19 cellular contexts compared by ENCODE assay signal in genomic region chr2:28557389-28558119, GRCh38.
DNase-seq lines count a peak whose midpoint lies in the region; TF ChIP-seq lines count a peak whose summit lies in the region.
"Had no signal": no experiment of that assay in that cellular context is flagged by ENCODE, and none has a peak within 500 bp of the region (broad histone marks: within the 10 kb centered on the region; RNA-seq: fewer than 3 reads in every experiment).

No MANE protein-coding gene starts in this region.

- intact Hi-C loops in sigmoid colon (cut with DNase I), result no loop called here

- no peak overlapping the region for H3K4me3 ChIP-seq in fibroblast of pulmonary artery (replicated peaks; ENCODE audit: low read depth, low read length)
- H3K4me3 ChIP-seq in neural progenitor cell, result no peak overlapping the region
- H3K4me3 ChIP-seq in sigmoid colon, result no peak overlapping the region
- H3K4me3 ChIP-seq: GM23248 had no signal

- no peaks in the 10 kb centered on the region for H3K79me2 ChIP-seq in neural progenitor cell (ENCODE audit: low read depth)

- DNase-seq in NCI-H2227 (lab: John Stamatoyannopoulos, UW; ENCODE audit: unreplicated experiment), result peak; percentile 23
- DNase-seq in NCI-H2227 treated with DMSO at 0.1 percent for 48 hours (lab: John Stamatoyannopoulos, UW), result no peak
- DNase-seq in NOMO-1 treated with DMSO at 0.1 percent for 48 hours (lab: John Stamatoyannopoulos, UW; ENCODE audit: unreplicated experiment), result peak; percentile 25
- peak; percentile 51 for DNase-seq in fibroblast of pulmonary artery (ENCODE audit: low read depth)
- no peak for DNase-seq in neural progenitor cell (ENCODE audit: low spot score)
- DNase-seq in activated CD8-positive, alpha-beta memory T cell treated with anti-CD3 and anti-CD28 coated beads for 24 hours, result no peak
- DNase-seq in activated CD4-positive, alpha-beta T cell treated with anti-CD3 and anti-CD28 coated beads for 48 hours, result no peak
- no peak for DNase-seq in sigmoid colon
- DNase-seq: CD8-positive, alpha-beta T cell; DMS79; GM23248; HCEC 1CT; NCI-H1048; NCI-H1436 treated with DMSO at 0.1 percent for 48 hours; NCI-H2029 treated with DMSO at 0.1 percent for 48 hours; NCI-H524; SHP77 had no signal

- no peak overlapping the region for H2AFZ ChIP-seq in neural progenitor cell (replicated peaks)
- H2AFZ ChIP-seq: GM23248 had no signal

- H3K27me3 ChIP-seq in neural progenitor cell, result no peaks in the 10 kb centered on the region
- H3K27me3 ChIP-seq in sigmoid colon, result no peaks in the 10 kb centered on the region

- H3K4me1 Mint-ChIP-seq in neural progenitor cell, result peaks cover 10% of the 10 kb centered on the region

- TF ChIP-seq CTCF in fibroblast of pulmonary artery (IDR thresholded peaks at IDR 0.05; ENCODE audit: low read length, missing control alignments) (no peak), neural progenitor cell (IDR thresholded peaks at IDR 0.05) (no peak), sigmoid colon (IDR thresholded peaks at IDR 0.05) (no peak)

- H3K27ac ChIP-seq in neural progenitor cell, result no peak overlapping the region
- H3K27ac ChIP-seq in sigmoid colon, result no peak overlapping the region
- H3K27ac ChIP-seq: 22Rv1, GM23248, KMS-11 had no signal

- H3K4me1 ChIP-seq in neural progenitor cell, result no peaks in the 10 kb centered on the region
- H3K4me1 ChIP-seq in sigmoid colon, result no peaks in the 10 kb centered on the region

- H3K4me3 Mint-ChIP-seq in neural progenitor cell, result peak overlapping the region; percentile 15
- H3K4me3 Mint-ChIP-seq: CD8-positive, alpha-beta T cell had no signal

- H4K20me1 ChIP-seq in neural progenitor cell (ENCODE audit: low read depth), result no peaks in the 10 kb centered on the region

- H3K9me3 ChIP-seq in neural progenitor cell (ENCODE audit: low read depth), result no peaks in the 10 kb centered on the region
- no peaks in the 10 kb centered on the region for H3K9me3 ChIP-seq in sigmoid colon

- 93 to 95% methylated on average over 6 of the region's 6 CpGs for WGBS in sigmoid colon, 2 donors

- no peaks in the 10 kb centered on the region for H3F3A ChIP-seq in neural progenitor cell (ENCODE audit: low read depth)

- no peak for TF ChIP-seq POLR2A in sigmoid colon (IDR thresholded peaks at IDR 0.05)

- no peaks in the 10 kb centered on the region for H3K9me3 Mint-ChIP-seq in neural progenitor cell
- H3K9me3 Mint-ChIP-seq: CD8-positive, alpha-beta T cell had no signal

- H3K9ac ChIP-seq in neural progenitor cell, result no peak overlapping the region
- H3K9ac ChIP-seq: GM23248, KMS-11 had no signal

- TF ChIP-seq EP300 in sigmoid colon (IDR thresholded peaks at IDR 0.05), result no peak

- H3K27me3 Mint-ChIP-seq in neural progenitor cell (ENCODE audit: insufficient read depth, low read depth), result peaks cover 2% of the 10 kb centered on the region

- no peaks in the 10 kb centered on the region for H3K36me3 ChIP-seq in neural progenitor cell
- H3K36me3 ChIP-seq in sigmoid colon, result no peaks in the 10 kb centered on the region

- H3K27ac Mint-ChIP-seq in neural progenitor cell, result no peak overlapping the region
- H3K27ac Mint-ChIP-seq: CD8-positive, alpha-beta T cell had no signal

- no peak overlapping the region for H3K4me2 ChIP-seq in neural progenitor cell
- H3K4me2 ChIP-seq: KMS-11 had no signal

- no peaks in the 10 kb centered on the region for H3K36me3 Mint-ChIP-seq in neural progenitor cell
- H3K36me3 Mint-ChIP-seq: CD8-positive, alpha-beta T cell had no signal

Comparison
In these comparisons a context has a peak if more than half of its experiments do, and no peak if none do; other contexts are left out.
1. DNase-seq: peak in NCI-H2227 (single experiment), NOMO-1 treated with DMSO at 0.1 percent for 48 hours (single experiment) and fibroblast of pulmonary artery (single experiment); none in NCI-H2227 treated with DMSO at 0.1 percent for 48 hours (single experiment), neural progenitor cell (single experiment), activated CD8-positive, alpha-beta memory T cell treated with anti-CD3 and anti-CD28 coated beads for 24 hours (single experiment), activated CD4-positive, alpha-beta T cell treated with anti-CD3 and anti-CD28 coated beads for 48 hours (single experiment) and sigmoid colon (single experiment).